18 cellular contexts compared by ENCODE assay signal in genomic region chr1:94634977-94635416, GRCh38.
A peak's percentile ranks its signal among the peaks of the same experiment; 100 is the strongest.
DNase-seq lines count a peak whose midpoint lies in the region; ATAC-seq, FAIRE-seq and TF ChIP-seq lines count a peak whose summit lies in the region.
"Had no signal": no experiment of that assay in that cellular context is flagged by ENCODE, and none has a peak within 500 bp of the region (broad histone marks: within the 10 kb centered on the region; RNA-seq: fewer than 3 reads in every experiment).

No MANE protein-coding gene starts in this region.

- TF ChIP-seq RAD21 in K562 (CRISPR knock-in tag; conservative IDR thresholded peaks at IDR 0.05 in 1 of 2, IDR thresholded peaks at IDR 0.05 in 1 of 2): 0 out of 4 replicates have a peak, but pooled peaks of 1 of the 2 experiments have one; percentile 23

- peak; percentile 93 for DNase-seq in DMS 273 (lab: John Stamatoyannopoulos, UW; ENCODE audit: unreplicated experiment)
- peak; percentile 29 for DNase-seq in KBM-7
- DNase-seq in K562 (ENCODE audit: extremely low read depth in 1 of 4, low spot score in 3 of 4): peak; percentile 68 to 84 (median 76)
- no peak for DNase-seq in neural progenitor cell (ENCODE audit: low spot score)
- DNase-seq in NCI-H2081 treated with DMSO at 0.1 percent for 48 hours (lab: John Stamatoyannopoulos, UW): no peak
- DNase-seq in GM19238 (ENCODE audit: insufficient read length, low spot score): no peak
- DNase-seq in effector memory CD4-positive, alpha-beta T cell: no peak
- DNase-seq in NCI-H128 (lab: John Stamatoyannopoulos, UW; ENCODE audit: unreplicated experiment): no peak
- DNase-seq: activated CD4-positive, alpha-beta T cell treated with anti-CD3 and anti-CD28 coated beads, Interleukin-2, amount 50 U/mL, for 4 hours; activated effector memory CD4-positive, alpha-beta T cell treated with Interleukin-2 at 50 U/mL for 16 hours; caudate nucleus; Kasumi-1; NCI-H2107; stimulated activated naive CD4-positive, alpha-beta T cell; T-cell had no signal

- H3K4me2 ChIP-seq in K562 (ENCODE audit: insufficient read depth, low read length): no peak overlapping the region
- H3K4me2 ChIP-seq in neural progenitor cell: peak overlapping the region; percentile 12

- FAIRE-seq in K562 (lab: Jason Lieb, UNC): peak; percentile 76
- FAIRE-seq: G401.6 had no signal

- H3F3A ChIP-seq in neural progenitor cell (ENCODE audit: low read depth): no peaks in the 10 kb centered on the region

- H3K4me3 ChIP-seq in K562 (no peak overlapping the region), neural progenitor cell (no peak overlapping the region)
- no peak overlapping the region for H3K4me3 ChIP-seq in effector memory CD4-positive, alpha-beta T cell (ENCODE audit: insufficient read depth, low read depth, low read length, poor library complexity, severe bottlenecking)

- no peaks in the 10 kb centered on the region for H3K36me3 ChIP-seq in K562 (ENCODE audit: control insufficient read depth, insufficient read depth, low read length)
- no peaks in the 10 kb centered on the region for H3K36me3 ChIP-seq in neural progenitor cell
- no peaks in the 10 kb centered on the region for H3K36me3 ChIP-seq in effector memory CD4-positive, alpha-beta T cell (ENCODE audit: control insufficient read depth, insufficient read depth, low read length)

- intact Hi-C loops in K562 (cut with micrococcal nuclease): no loop called here

- H3K27ac ChIP-seq in K562 (ENCODE audit: extremely low read depth, low read depth, low read length): no peak overlapping the region
- H3K27ac ChIP-seq in neural progenitor cell: no peak overlapping the region
- no peak overlapping the region for H3K27ac ChIP-seq in effector memory CD4-positive, alpha-beta T cell (ENCODE audit: insufficient read depth, low read length, poor library complexity, severe bottlenecking)
- H3K27ac ChIP-seq: parathyroid adenoma had no signal

- no peak for TF ChIP-seq POLR2A in K562 (conservative IDR thresholded peaks at IDR 0.05)

- no TSS peak for BruUV-seq in K562 (replicated peaks; lab: Mats Ljungman, UMichigan)

- H3K9me1 ChIP-seq in K562 (ENCODE audit: control insufficient read depth, insufficient read depth, low read length): no peaks in the 10 kb centered on the region

- H3K27me3 ChIP-seq in K562 (ENCODE audit: control insufficient read depth in 2 of 2, insufficient read depth in 2 of 2, low read length in 2 of 2): peaks cover 0 to 3% of the 10 kb centered on the region in 2 experiments; a peak in 1 of 5 replicates
- H3K27me3 ChIP-seq in neural progenitor cell: no peaks in the 10 kb centered on the region
- no peaks in the 10 kb centered on the region for H3K27me3 ChIP-seq in effector memory CD4-positive, alpha-beta T cell (replicated peaks; ENCODE audit: control insufficient read depth, insufficient read depth, low read length, poor library complexity, severe bottlenecking)

- POLR2A ChIA-PET in K562 (lab: Yijun Ruan, JAX): no interaction called here

- H3K4me1 Mint-ChIP-seq in neural progenitor cell: peaks cover 10% of the 10 kb centered on the region
- H3K4me1 Mint-ChIP-seq: memory B cell, T-cell had no signal

- H3K36me3 Mint-ChIP-seq in neural progenitor cell: no peaks in the 10 kb centered on the region
- H3K36me3 Mint-ChIP-seq: memory B cell, T-cell had no signal

- 0 out of 2 replicates have a peak, but pooled peaks cover 4% of the 10 kb centered on the region for H4K20me1 ChIP-seq in K562 (replicated peaks; ENCODE audit: control insufficient read depth, insufficient read depth, low read length)
- no peaks in the 10 kb centered on the region for H4K20me1 ChIP-seq in neural progenitor cell (ENCODE audit: low read depth)

- in situ Hi-C loops in KBM-7 (cut with MboI; ENCODE audit: low pct_unique_long_range_greater_than_20kb, low sequenced_read_pairs): no loop called here
- in situ Hi-C loops in K562 (cut with MboI): no loop called here

- ATAC-seq in K562: peak; percentile 93
- ATAC-seq: T-cell had no signal

- peaks cover 5% of the 10 kb centered on the region for H3K9me3 Mint-ChIP-seq in neural progenitor cell

- H3K4me1 ChIP-seq in K562 (replicated peaks in 1 of 2; ENCODE audit: control insufficient read depth in 2 of 2, insufficient read depth in 2 of 2, low read length in 2 of 2): peaks cover 3 to 11% of the 10 kb centered on the region in 2 experiments; a peak in 3 of 5 replicates
- H3K4me1 ChIP-seq in neural progenitor cell: peaks cover 12% of the 10 kb centered on the region
- no peaks in the 10 kb centered on the region for H3K4me1 ChIP-seq in effector memory CD4-positive, alpha-beta T cell (ENCODE audit: control insufficient read depth, insufficient read depth, low read length, poor library complexity, severe bottlenecking)
- H3K4me1 ChIP-seq: parathyroid adenoma had no signal

- H2AFZ ChIP-seq in K562 (ENCODE audit: low read depth, low read length) (no peak overlapping the region), neural progenitor cell (replicated peaks) (peak overlapping the region; percentile 30)
- H2AFZ ChIP-seq: parathyroid adenoma had no signal

- no peak overlapping the region for H3K4me3 Mint-ChIP-seq in neural progenitor cell
- H3K4me3 Mint-ChIP-seq: memory B cell, T-cell had no signal

- CTCF ChIA-PET in K562 (lab: Yijun Ruan, JAX; ENCODE audit: low intra/inter-chr PET ratio): interaction anchor here (0.6 kb wide), 1 partner anchor 406 kb away, joined by 6 read pairs; no protein-coding TSS in a partner anchor

- H3K27ac Mint-ChIP-seq in neural progenitor cell: no peak overlapping the region
- H3K27ac Mint-ChIP-seq: memory B cell had no signal

- H3K9me3 ChIP-seq in K562 (replicated peaks; ENCODE audit: control insufficient read depth, insufficient read depth, low read depth, low read length) (no peaks in the 10 kb centered on the region), neural progenitor cell (ENCODE audit: low read depth) (no peaks in the 10 kb centered on the region)
- H3K9me3 ChIP-seq in effector memory CD4-positive, alpha-beta T cell (ENCODE audit: control insufficient read depth, low read length): no peaks in the 10 kb centered on the region

- H3K79me2 ChIP-seq in K562 (ENCODE audit: control insufficient read depth, insufficient read depth, low read length) (no peaks in the 10 kb centered on the region), neural progenitor cell (ENCODE audit: low read depth) (no peaks in the 10 kb centered on the region)
- H3K79me2 ChIP-seq: parathyroid adenoma had no signal

- 0% methylated on average over 2 of the region's 2 CpGs for WGBS in K562 (ENCODE audit: insufficient coverage, low coverage, missing lambda C conversion rate)

- TF ChIP-seq CTCF in K562 (IDR thresholded peaks at IDR 0.05 in 2 of 3, conservative IDR thresholded peaks at IDR 0.05 in 1 of 3; ENCODE audit: insufficient read depth in 2 of 3, low read depth in 1 of 3, low read length in 3 of 3): peak; percentile 23 to 42 (median 29); a peak in 5 of 6 replicates
- no peak for TF ChIP-seq CTCF in neural progenitor cell (IDR thresholded peaks at IDR 0.05)

- TF ChIP-seq EP300 in K562 (IDR thresholded peaks at IDR 0.05; ENCODE audit: low read length): peak; percentile 82

- H3K9ac ChIP-seq in K562 (ENCODE audit: insufficient read depth in 1 of 2, low read depth in 2 of 2, low read length in 2 of 2) (no peak overlapping the region), neural progenitor cell (no peak overlapping the region)
- H3K9ac ChIP-seq: parathyroid adenoma had no signal

- peaks cover 2% of the 10 kb centered on the region for H3K27me3 Mint-ChIP-seq in neural progenitor cell (ENCODE audit: insufficient read depth, low read depth)

TF ChIP-seq in K562, 482 proteins besides CTCF, POLR2A, EP300 and RAD21 (continues in another document):
- no peak for TF ChIP-seq ARID3B (CRISPR knock-in tag; IDR thresholded peaks at IDR 0.05; ENCODE audit: borderline replicate concordance)
- TF ChIP-seq VEZF1 (CRISPR knock-in tag; IDR thresholded peaks at IDR 0.05): peak; percentile 58
- no peak for TF ChIP-seq ZFPM2 (CRISPR knock-in tag; IDR thresholded peaks at IDR 0.05)
- TF ChIP-seq CREB1 (IDR thresholded peaks at IDR 0.05): peak; percentile 73; the same call in 1 of the 2 replicates
- no peak for TF ChIP-seq CREB1 (CRISPR knock-in tag; IDR thresholded peaks at IDR 0.05)
- TF ChIP-seq ZBTB26 (CRISPR knock-in tag; IDR thresholded peaks at IDR 0.05): no peak

Comparison
In these comparisons a context has a peak if more than half of its experiments do, and no peak if none do; other contexts are left out.
1. DNase-seq: peak in DMS 273 (single experiment), KBM-7 (single experiment) and K562 (4 of 4); none in neural progenitor cell (single experiment), NCI-H2081 treated with DMSO at 0.1 percent for 48 hours (single experiment), GM19238 (single experiment), effector memory CD4-positive, alpha-beta T cell (0 of 3) and NCI-H128 (single experiment).